In genomic region chr6:42532038-42532669, GRCh38 we compare ENCODE assay signal across 8 cellular contexts. TPM values are rescaled to one million over a fixed set of nuclear protein-coding genes. Genes with fewer than 3 reads are reported as not detected.
DNase-seq lines count a peak whose midpoint lies in the region; ATAC-seq and TF ChIP-seq lines count a peak whose summit lies in the region.

No MANE protein-coding gene starts in this region.

- no peaks in the 10 kb centered on the region for H3K27me3 ChIP-seq in neural progenitor cell

- no peaks in the 10 kb centered on the region for H3K4me1 ChIP-seq in neural progenitor cell

- no peaks in the 10 kb centered on the region for H3K27me3 Mint-ChIP-seq in neural progenitor cell (ENCODE audit: insufficient read depth, low read depth)

- no peaks in the 10 kb centered on the region for H4K20me1 ChIP-seq in neural progenitor cell (ENCODE audit: low read depth)

- H3K4me1 Mint-ChIP-seq in neural progenitor cell = no peaks in the 10 kb centered on the region

- no peak overlapping the region for H3K4me3 Mint-ChIP-seq in neural progenitor cell

- peaks cover 4% of the 10 kb centered on the region for H3F3A ChIP-seq in neural progenitor cell (ENCODE audit: low read depth)

- ATAC-seq in esophagus mucosa (peak; percentile 57), GM18868 (IDR thresholded peaks at IDR 0.05; ENCODE audit: unreplicated experiment) (no peak)

- no peak overlapping the region for H3K27ac Mint-ChIP-seq in neural progenitor cell

- H3K9me3 Mint-ChIP-seq in neural progenitor cell = no peaks in the 10 kb centered on the region

- DNase-seq in 8988T (peak; percentile 25), EL (peak; percentile 60), NCI-H1092 treated with DMSO at 0.1 percent for 48 hours (lab: John Stamatoyannopoulos, UW) (peak; percentile 51), SKM-1 treated with dmso at 0.1 percent for 144 hours (lab: John Stamatoyannopoulos, UW; ENCODE audit: unreplicated experiment) (peak; percentile 69), neural progenitor cell (ENCODE audit: low spot score) (peak; percentile 77)
- DNase-seq in activated effector memory CD4-positive, alpha-beta T cell treated with Interleukin-2 at 50 U/mL for 16 hours = no peak

- peak overlapping the region; percentile 71 for H2AFZ ChIP-seq in neural progenitor cell (replicated peaks)

- no peaks in the 10 kb centered on the region for H3K9me3 ChIP-seq in neural progenitor cell (ENCODE audit: low read depth)

- no peaks in the 10 kb centered on the region for H3K36me3 Mint-ChIP-seq in neural progenitor cell

- H3K4me2 ChIP-seq in neural progenitor cell = no peak overlapping the region

- no peaks in the 10 kb centered on the region for H3K36me3 ChIP-seq in neural progenitor cell

- H3K4me3 ChIP-seq in neural progenitor cell = no peak overlapping the region

- H3K9ac ChIP-seq in neural progenitor cell = no peak overlapping the region

- no peak overlapping the region for H3K27ac ChIP-seq in neural progenitor cell

- no peaks in the 10 kb centered on the region for H3K79me2 ChIP-seq in neural progenitor cell (ENCODE audit: low read depth)

- TF ChIP-seq CTCF in neural progenitor cell (IDR thresholded peaks at IDR 0.05) = peak; percentile 95

RNA-seq across cellular contexts. Expression of gene UBR2, which starts 31.7 kb away (rescaled TPM):
- total RNA-seq in esophagus mucosa (15.0 TPM), neural progenitor cell (ENCODE audit: low replicate concordance) (24.4 and 34.7 TPM in 2 replicates)
